Comparison of ENCODE assay signal across 28 cellular contexts in the genomic region with DNA sequence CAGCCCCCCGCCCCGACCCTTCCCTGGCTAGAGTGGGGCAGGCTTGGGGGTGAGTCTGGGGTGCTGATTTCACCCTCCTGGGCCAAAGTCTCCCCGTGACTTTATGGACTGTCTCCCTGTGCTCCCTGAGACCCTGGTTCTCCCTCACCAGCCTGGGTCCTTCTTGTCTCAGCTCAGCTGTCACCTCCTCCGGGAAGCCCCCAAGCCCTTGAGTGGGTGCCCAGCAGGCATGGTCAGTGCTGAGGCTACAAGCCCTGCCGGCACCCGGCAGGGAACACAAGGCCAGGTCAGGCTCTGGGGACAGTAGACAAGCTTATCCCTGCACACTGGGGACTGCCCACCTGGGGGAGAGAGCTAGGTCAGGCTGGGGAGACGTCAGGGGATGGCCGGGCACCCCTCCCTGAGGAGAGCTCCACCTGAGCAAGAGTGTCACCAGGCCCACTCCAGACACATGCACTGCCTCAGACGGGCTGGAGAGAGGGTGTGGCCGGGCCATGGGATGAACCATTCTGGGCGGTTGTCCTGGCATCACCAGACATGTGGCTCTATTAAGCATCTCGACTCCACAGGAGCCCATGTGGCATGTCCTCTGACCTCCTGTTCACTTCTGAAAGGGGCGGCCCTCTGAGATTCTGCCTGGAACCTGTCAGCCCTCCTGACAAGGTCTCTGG.
"Had no signal": no experiment of that assay in that cellular context is flagged by ENCODE, and none has a peak within 500 bp of the region (broad histone marks: within the 10 kb centered on the region; RNA-seq: fewer than 3 reads in every experiment).

No MANE protein-coding gene starts in this region.

- H3K36me3 ChIP-seq: colonic mucosa, esophagus squamous epithelium, gastrocnemius medialis, heart right ventricle, left lung, lower lobe of right lung had no signal

- H3K27ac ChIP-seq: colonic mucosa, epithelial cell of prostate, esophagus squamous epithelium, gastrocnemius medialis, heart right ventricle, left lung, lower lobe of right lung had no signal

- H3K9me3 ChIP-seq: colonic mucosa, esophagus squamous epithelium, gastrocnemius medialis, heart right ventricle, left lung, lower lobe of right lung, mucosa of descending colon had no signal

- DNase-seq: colonic mucosa; cortex of kidney; effector CD8-positive, alpha-beta T cell; effector memory CD8-positive, alpha-beta T cell; endodermal cell; erythroblast; esophagus squamous epithelium; foreskin fibroblast; foreskin melanocyte; gastrocnemius medialis; glutamatergic neuron; head of caudate nucleus; heart right ventricle; hippocampal formation; immature natural killer cell; islet precursor cell; kidney; kidney glomerular epithelial cell; left colon; left lung; left ventricle myocardium superior; lower lobe of right lung; mesenchymal stem cell; mucosa of descending colon; naive B cell had no signal

- H3K4me1 ChIP-seq: colonic mucosa, esophagus squamous epithelium, gastrocnemius medialis, heart right ventricle, left lung, lower lobe of right lung had no signal

- H3K27me3 ChIP-seq: colonic mucosa, gastrocnemius medialis had no signal

- FAIRE-seq: endometrium, kidney had no signal

- H3K4me3 ChIP-seq: colonic mucosa, esophagus squamous epithelium, gastrocnemius medialis, heart right ventricle, left lung, lower lobe of right lung, mucosa of descending colon had no signal

- ATAC-seq: effector memory CD8-positive, alpha-beta T cell; esophagus mucosa; gastrocnemius medialis; left colon; left lung; left ventricle myocardium superior; lower lobe of right lung; mucosa of descending colon had no signal
